In genomic region chr2:11421863-11422490, GRCh38 we compare ENCODE assay signal across 15 cellular contexts. TPM values are rescaled to one million over a fixed set of nuclear protein-coding genes. Genes with fewer than 3 reads are reported as not detected.
DNase-seq lines count a peak whose midpoint lies in the region; ATAC-seq and TF ChIP-seq lines count a peak whose summit lies in the region.
"Had no signal": no experiment of that assay in that cellular context is flagged by ENCODE, and none has a peak within 500 bp of the region (broad histone marks: within the 10 kb centered on the region; RNA-seq: fewer than 3 reads in every experiment).

No MANE protein-coding gene starts in this region.

- H3K9me3 Mint-ChIP-seq in neural progenitor cell: peaks cover 13% of the 10 kb centered on the region

- H3K9me3 ChIP-seq in adipocyte (ENCODE audit: control insufficient read depth, low read length) (peaks cover 7% of the 10 kb centered on the region), esophagus squamous epithelium (peaks cover 0 to 12% (median 4%) of the 10 kb centered on the region in 3 donors), gastrocnemius medialis (no peaks in the 10 kb centered on the region), BE2C (no peaks in the 10 kb centered on the region), neural progenitor cell (ENCODE audit: low read depth) (peaks cover 8% of the 10 kb centered on the region)

- peak overlapping the region; percentile 48 for H3K4me3 ChIP-seq in adipocyte (ENCODE audit: low read length)
- no peak overlapping the region for H3K4me3 ChIP-seq in esophagus squamous epithelium
- no peak overlapping the region for H3K4me3 ChIP-seq in gastrocnemius medialis
- no peak overlapping the region for H3K4me3 ChIP-seq in BE2C (ENCODE audit: low read depth, low read length)
- H3K4me3 ChIP-seq in neural progenitor cell: no peak overlapping the region
- H3K4me3 ChIP-seq: A549, GM23248 had no signal

- in situ Hi-C loops in gastrocnemius medialis (cut with MboI; ENCODE audit: low sequenced_read_pairs in 4 of 4): loop anchor here in 2 of 4 donors (25.0 kb wide), 2 partner anchors 285 to 585 kb away; a partner anchor contains a TSS

- H3K36me3 ChIP-seq in adipocyte (ENCODE audit: control insufficient read depth, insufficient read depth, low read length, severe bottlenecking) (no peaks in the 10 kb centered on the region), esophagus squamous epithelium (no peaks in the 10 kb centered on the region), gastrocnemius medialis (no peaks in the 10 kb centered on the region), BE2C (no peaks in the 10 kb centered on the region), neural progenitor cell (no peaks in the 10 kb centered on the region)

- peaks cover 3% of the 10 kb centered on the region for H3K36me3 Mint-ChIP-seq in neural progenitor cell
- H3K36me3 Mint-ChIP-seq: CD14-positive monocyte; CD8-positive, alpha-beta T cell had no signal

- intact Hi-C loops in esophagus squamous epithelium (cut with DNase I): no loop called here
- intact Hi-C loops in gastrocnemius medialis (cut with DNase I; ENCODE audit: low total_unique reads): no loop called here

- H3K27me3 ChIP-seq in adipocyte (replicated peaks; ENCODE audit: control insufficient read depth, insufficient read depth, low read length) (no peaks in the 10 kb centered on the region), esophagus squamous epithelium (no peaks in the 10 kb centered on the region), gastrocnemius medialis (no peaks in the 10 kb centered on the region), BE2C (no peaks in the 10 kb centered on the region), neural progenitor cell (no peaks in the 10 kb centered on the region)

- H3K27me3 Mint-ChIP-seq in neural progenitor cell (ENCODE audit: insufficient read depth, low read depth): peaks cover 3% of the 10 kb centered on the region

- H3K4me1 ChIP-seq in adipocyte (ENCODE audit: control insufficient read depth, insufficient read depth, low read length) (peaks cover 41% of the 10 kb centered on the region), esophagus squamous epithelium (no peaks in the 10 kb centered on the region), gastrocnemius medialis (peaks cover 32 to 42% of the 10 kb centered on the region in 2 donors), BE2C (no peaks in the 10 kb centered on the region), neural progenitor cell (no peaks in the 10 kb centered on the region)
- H3K4me1 ChIP-seq: A549 had no signal

- no peak for TF ChIP-seq POLR2A in esophagus squamous epithelium (IDR thresholded peaks at IDR 0.05)
- no peak for TF ChIP-seq POLR2A in gastrocnemius medialis (IDR thresholded peaks at IDR 0.05)

- no peak for DNase-seq in adipocyte (ENCODE audit: low read depth)
- no peak for DNase-seq in esophagus squamous epithelium (lab: John Stamatoyannopoulos, UW)
- DNase-seq in gastrocnemius medialis: no peak
- peak; percentile 42 for DNase-seq in superior temporal gyrus (ENCODE audit: extremely low spot score)
- no peak for DNase-seq in BE2C
- no peak for DNase-seq in neural progenitor cell (ENCODE audit: low spot score)
- DNase-seq: CD8-positive, alpha-beta T cell; COR-L47; DMS153; DMS79 treated with DMSO at 0.1 percent for 48 hours; EL; GM23248; H7 had no signal

- H2AFZ ChIP-seq in neural progenitor cell (replicated peaks): no peak overlapping the region
- H2AFZ ChIP-seq: GM23248 had no signal

- 63 to 74% methylated on average over 7 of the region's 7 CpGs for WGBS in esophagus squamous epithelium, 2 donors

- H3K27ac ChIP-seq in esophagus squamous epithelium (peak overlapping the region in 3 of 4 donors; percentile 1 to 25 (median 10)), gastrocnemius medialis (peak overlapping the region; percentile 77 to 90 (median 83)), neural progenitor cell (no peak overlapping the region)
- H3K27ac ChIP-seq: A549, GM23248 had no signal

- no peak overlapping the region for H3K27ac Mint-ChIP-seq in neural progenitor cell
- H3K27ac Mint-ChIP-seq: CD14-positive monocyte; CD8-positive, alpha-beta T cell had no signal

- TF ChIP-seq CTCF in esophagus squamous epithelium (IDR thresholded peaks at IDR 0.05): no peak
- no peak for TF ChIP-seq CTCF in gastrocnemius medialis (IDR thresholded peaks at IDR 0.05 in 4 of 5, conservative IDR thresholded peaks at IDR 0.05 in 1 of 5)
- no peak for TF ChIP-seq CTCF in BE2C (IDR thresholded peaks at IDR 0.05; ENCODE audit: low read depth, low read length)
- no peak for TF ChIP-seq CTCF in neural progenitor cell (IDR thresholded peaks at IDR 0.05)

- H3K4me1 Mint-ChIP-seq in neural progenitor cell: no peaks in the 10 kb centered on the region
- H3K4me1 Mint-ChIP-seq: CD14-positive monocyte had no signal

- H3K9ac ChIP-seq in adipocyte (ENCODE audit: low read length): peak overlapping the region; percentile 81
- H3K9ac ChIP-seq in neural progenitor cell: no peak overlapping the region
- H3K9ac ChIP-seq: GM23248 had no signal

- H3K4me3 Mint-ChIP-seq in neural progenitor cell: no peak overlapping the region
- H3K4me3 Mint-ChIP-seq: CD14-positive monocyte; CD8-positive, alpha-beta T cell had no signal

- H3K4me2 ChIP-seq in neural progenitor cell: no peak overlapping the region
- H3K4me2 ChIP-seq: A549 had no signal

- no peaks in the 10 kb centered on the region for H4K20me1 ChIP-seq in neural progenitor cell (ENCODE audit: low read depth)

- peak; percentile 39 to 70 for ATAC-seq in gastrocnemius medialis
- ATAC-seq: CD8-positive, alpha-beta T cell had no signal

- H3F3A ChIP-seq in neural progenitor cell (ENCODE audit: low read depth): no peaks in the 10 kb centered on the region

- no peaks in the 10 kb centered on the region for H3K79me2 ChIP-seq in neural progenitor cell (ENCODE audit: low read depth)

RNA-seq across cellular contexts. Expression of gene E2F6, which starts 44.0 kb away (rescaled TPM):
- 10 to 100 TPM in 2 of 4 donors, 1 to 10 TPM in 2; 3.6 to 14.5 (median 9.9) TPM for total RNA-seq in esophagus squamous epithelium
- total RNA-seq in gastrocnemius medialis: 10 to 100 TPM; 29.4 to 46.1 (median 36.2) TPM
- 36.3 TPM for polyA plus RNA-seq in BE2C (2012; ENCODE audit: insufficient read depth, insufficient read length, low read depth)
- total RNA-seq in neural progenitor cell (ENCODE audit: low replicate concordance): 29.4 and 36.3 TPM in 2 replicates
